In the genomic region with DNA sequence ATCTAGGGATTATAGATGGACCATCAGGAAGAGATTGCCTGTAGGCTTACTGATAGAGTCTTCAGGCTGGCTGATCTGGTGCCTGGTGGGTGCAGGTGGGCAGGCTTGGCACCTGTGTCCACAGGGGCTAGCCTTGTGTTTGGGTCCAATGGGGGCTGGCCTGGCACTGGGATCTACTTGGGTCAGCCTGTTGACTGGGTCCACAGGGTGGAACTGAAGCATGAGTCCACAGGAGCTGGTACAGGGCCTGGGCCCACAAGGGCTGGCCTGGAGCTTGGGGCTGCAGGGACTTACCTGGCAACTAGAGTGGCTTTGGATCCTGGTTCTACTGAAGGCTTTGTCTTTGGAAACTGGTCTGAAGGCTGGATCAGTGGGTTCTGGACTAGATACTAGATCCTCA, we compare ENCODE assay signal across 8 cellular contexts.
"Had no signal": no experiment of that assay in that cellular context is flagged by ENCODE, and none has a peak within 500 bp of the region (broad histone marks: within the 10 kb centered on the region; RNA-seq: fewer than 3 reads in every experiment).

No MANE protein-coding gene starts in this region.

- FAIRE-seq: H54, HTR-8/SVneo, K562 had no signal

- DNase-seq: GM23248, GOT3, H9, HCEC 1CT, IMR-90 had no signal

- ATAC-seq: K562 had no signal

- H3K27ac ChIP-seq: GM23248 had no signal

- H3K9ac ChIP-seq: GM23248 had no signal

- H3K4me3 ChIP-seq: GM23248, K562 had no signal
